ENCODE assay signal across 8 cellular contexts in the genomic region with DNA sequence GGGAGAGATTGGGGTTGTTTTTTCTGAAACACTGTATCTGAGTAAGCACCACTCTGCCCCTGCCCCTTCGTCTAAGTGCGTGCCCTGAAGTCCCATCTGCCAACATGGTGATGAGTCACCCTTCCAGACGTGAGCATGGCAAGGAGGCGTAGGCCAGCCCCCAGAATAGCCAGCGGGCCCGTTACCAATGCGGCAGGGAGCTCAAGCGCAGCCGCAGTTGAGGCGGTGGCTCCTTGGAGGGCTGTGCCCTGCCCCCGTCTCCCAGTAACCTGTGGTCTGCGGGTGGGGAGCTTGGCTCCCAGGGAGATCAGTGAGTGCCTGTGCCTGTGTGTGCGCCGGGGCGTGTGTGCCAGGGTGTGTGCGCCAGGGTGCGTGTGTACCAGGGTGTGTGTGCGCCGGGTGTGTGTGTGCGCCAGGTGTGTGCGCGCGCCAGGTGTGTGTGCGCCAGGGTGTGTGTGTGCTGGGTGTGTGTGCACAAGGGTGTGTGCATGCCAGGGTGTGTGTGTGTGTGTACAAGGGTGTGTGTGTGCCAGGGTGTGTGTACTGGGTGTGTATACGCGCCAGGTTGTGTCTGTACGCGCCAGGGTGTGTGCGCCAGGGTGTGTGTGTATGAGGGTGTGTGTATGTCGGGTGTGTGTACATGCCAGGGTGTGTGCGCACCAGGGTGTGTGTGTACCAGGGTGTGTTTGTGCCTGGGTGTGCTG.
A peak's percentile ranks its signal among the peaks of the same experiment; 100 is the strongest.
DNase-seq lines count a peak whose midpoint lies in the region; ATAC-seq and TF ChIP-seq lines count a peak whose summit lies in the region.

No MANE protein-coding gene starts in this region.

- no peaks in the 10 kb centered on the region for H3F3A ChIP-seq in MM.1S (ENCODE audit: insufficient read depth, low read length)

- no TSS peak for BruUV-seq in MCF 10A (replicated peaks; lab: Mats Ljungman, UMichigan)

- H3K9me3 Mint-ChIP-seq in MCF 10A (ENCODE audit: unreplicated experiment), result no peaks in the 10 kb centered on the region
- H3K9me3 Mint-ChIP-seq in activated CD8-positive, alpha-beta T cell treated with anti-CD3 and anti-CD28 coated beads for 36 hours, result no peaks in the 10 kb centered on the region

- H3K4me2 ChIP-seq in MM.1S (ENCODE audit: low read depth, low read length), result no peak overlapping the region

- no peak overlapping the region for H2AFZ ChIP-seq in MM.1S (ENCODE audit: low read length)

- no peak overlapping the region for H3K9ac ChIP-seq in MM.1S (ENCODE audit: low read length)

- H4K20me1 ChIP-seq in MM.1S (ENCODE audit: insufficient read depth, low read length), result no peaks in the 10 kb centered on the region

- intact Hi-C loops in MCF 10A (cut with micrococcal nuclease), result loop anchor here (5.0 to 10.0 kb wide), 2 partner anchors 36 to 468 kb away; no protein-coding TSS in a partner anchor
- intact Hi-C loops in breast epithelium (cut with DNase I; ENCODE audit: low total_unique reads), result no loop called here
- intact Hi-C loops in activated CD8-positive, alpha-beta T cell treated with anti-CD3 and anti-CD28 coated beads for 36 hours (cut with micrococcal nuclease), result loop anchor here (5.0 to 10.0 kb wide), 3 partner anchors 36 to 108 kb away; no protein-coding TSS in a partner anchor
- intact Hi-C loops in stomach (cut with DNase I; ENCODE audit: low total_unique reads), result no loop called here

- WGBS in stomach, 5 donors, result 82 to 91% (median 87%) methylated on average over 27 to 31 of the region's 31 CpGs

- no peaks in the 10 kb centered on the region for H3K4me1 ChIP-seq in breast epithelium
- H3K4me1 ChIP-seq in stomach, result peaks cover 0 to 25% (median 3%) of the 10 kb centered on the region in 4 donors
- H3K4me1 ChIP-seq in MM.1S (ENCODE audit: low read length), result no peaks in the 10 kb centered on the region

- no peaks in the 10 kb centered on the region for H3K9me2 ChIP-seq in MM.1S (replicated peaks; ENCODE audit: insufficient read depth, low read length)

- TF ChIP-seq POLR2A in breast epithelium (IDR thresholded peaks at IDR 0.05) (no peak), stomach (IDR thresholded peaks at IDR 0.05) (no peak)

- H3K27me3 ChIP-seq in breast epithelium, result no peaks in the 10 kb centered on the region
- H3K27me3 ChIP-seq in stomach, result no peaks in the 10 kb centered on the region
- H3K27me3 ChIP-seq in MM.1S (replicated peaks; ENCODE audit: insufficient read depth, low read length), result no peaks in the 10 kb centered on the region

- no peaks in the 10 kb centered on the region for H3K9me3 ChIP-seq in breast epithelium
- H3K9me3 ChIP-seq in stomach, result no peaks in the 10 kb centered on the region
- H3K9me3 ChIP-seq in MM.1S (replicated peaks; ENCODE audit: insufficient read depth, low read length), result no peaks in the 10 kb centered on the region

- peak overlapping the region; percentile 92 for H3K27ac Mint-ChIP-seq in MCF 10A (ENCODE audit: low read depth, unreplicated experiment)
- H3K27ac Mint-ChIP-seq in activated CD8-positive, alpha-beta T cell treated with anti-CD3 and anti-CD28 coated beads for 36 hours, result peak overlapping the region; percentile 92

- H3K79me2 ChIP-seq in MM.1S (ENCODE audit: low read length), result no peaks in the 10 kb centered on the region

- TF ChIP-seq EP300 in stomach (IDR thresholded peaks at IDR 0.05), result no peak

- H3K4me3 Mint-ChIP-seq in MCF 10A (ENCODE audit: unreplicated experiment), result peak overlapping the region; percentile 62
- peak overlapping the region; percentile 69 for H3K4me3 Mint-ChIP-seq in activated CD8-positive, alpha-beta T cell treated with anti-CD3 and anti-CD28 coated beads for 36 hours

- ATAC-seq in activated CD8-positive, alpha-beta T cell treated with anti-CD3 and anti-CD28 coated beads for 36 hours, result peak; percentile 11
- no peak for ATAC-seq in GM19467 (IDR thresholded peaks at IDR 0.05; ENCODE audit: unreplicated experiment)
- ATAC-seq in GM21786 (IDR thresholded peaks at IDR 0.05; ENCODE audit: unreplicated experiment), result no peak

- H3K27me3 Mint-ChIP-seq in MCF 10A (ENCODE audit: insufficient read depth, unreplicated experiment), result no peaks in the 10 kb centered on the region
- no peaks in the 10 kb centered on the region for H3K27me3 Mint-ChIP-seq in activated CD8-positive, alpha-beta T cell treated with anti-CD3 and anti-CD28 coated beads for 36 hours

- peaks cover 33% of the 10 kb centered on the region for H3K4me1 Mint-ChIP-seq in MCF 10A (ENCODE audit: insufficient read depth, unreplicated experiment)
- peaks cover 75% of the 10 kb centered on the region for H3K4me1 Mint-ChIP-seq in activated CD8-positive, alpha-beta T cell treated with anti-CD3 and anti-CD28 coated beads for 36 hours (ENCODE audit: low read depth)

- H3K27ac ChIP-seq in breast epithelium, result no peak overlapping the region
- H3K27ac ChIP-seq in stomach, result peak overlapping the region in 3 of 5 donors; percentile 65 to 79 (median 79)
- no peak overlapping the region for H3K27ac ChIP-seq in MM.1S (ENCODE audit: low read length)

- POLR2A ChIA-PET in MCF 10A (lab: Yijun Ruan, JAX), result interaction anchor here (0.7 to 2.8 kb wide), 15 partner anchors 7 to 479 kb away, joined by 3 to 60 read pairs (median 6); no protein-coding TSS in a partner anchor
- POLR2A ChIA-PET in activated CD8-positive, alpha-beta T cell treated with anti-CD3 and anti-CD28 coated beads for 36 hours (lab: Charles Lee), result interaction anchor here (0.5 to 3.8 kb wide), 12 partner anchors 8 to 438 kb away, joined by 3 to 39 read pairs (median 4); no protein-coding TSS in a partner anchor

- H3K36me3 ChIP-seq in breast epithelium, result no peaks in the 10 kb centered on the region
- peaks cover 5 to 90% (median 72%) of the 10 kb centered on the region in 4 donors for H3K36me3 ChIP-seq in stomach
- H3K36me3 ChIP-seq in MM.1S (replicated peaks; ENCODE audit: insufficient read depth, low read length), result no peaks in the 10 kb centered on the region

- H3K4me3 ChIP-seq in breast epithelium, result no peak overlapping the region
- no peak overlapping the region for H3K4me3 ChIP-seq in fibroblast of mammary gland (ENCODE audit: control insufficient read depth, low read depth, low read length)
- no peak overlapping the region for H3K4me3 ChIP-seq in stomach
- H3K4me3 ChIP-seq in MM.1S (ENCODE audit: low read length), result no peak overlapping the region

- TF ChIP-seq CTCF in MCF 10A (IDR thresholded peaks at IDR 0.05; ENCODE audit: unreplicated experiment), result no peak
- TF ChIP-seq CTCF in breast epithelium (IDR thresholded peaks at IDR 0.05), result no peak
- no peak for TF ChIP-seq CTCF in activated CD8-positive, alpha-beta T cell treated with anti-CD3 and anti-CD28 coated beads for 36 hours (IDR thresholded peaks at IDR 0.05)
- no peak for TF ChIP-seq CTCF in fibroblast of mammary gland (conservative IDR thresholded peaks at IDR 0.05; ENCODE audit: control insufficient read depth, insufficient read depth, low read depth, low read length)
- no peak for TF ChIP-seq CTCF in stomach (IDR thresholded peaks at IDR 0.05)
- TF ChIP-seq CTCF in MM.1S (IDR thresholded peaks at IDR 0.05; ENCODE audit: low read length), result no peak

- peaks cover 42% of the 10 kb centered on the region for H3K36me3 Mint-ChIP-seq in MCF 10A (ENCODE audit: insufficient read depth, unreplicated experiment)
- peaks cover 74% of the 10 kb centered on the region for H3K36me3 Mint-ChIP-seq in activated CD8-positive, alpha-beta T cell treated with anti-CD3 and anti-CD28 coated beads for 36 hours (ENCODE audit: low read depth)

- CTCF ChIA-PET in MCF 10A (lab: Yijun Ruan, JAX), result interaction anchor here (0.5 to 1.1 kb wide), 4 partner anchors 13 to 438 kb away, joined by 3 to 4 read pairs (median 4); no protein-coding TSS in a partner anchor
- CTCF ChIA-PET in activated CD8-positive, alpha-beta T cell treated with anti-CD3 and anti-CD28 coated beads for 36 hours (lab: Charles Lee), result interaction anchor here (1.0 to 2.1 kb wide), 3 partner anchors 16 to 27 kb away, joined by 4 to 9 read pairs (median 5); no protein-coding TSS in a partner anchor

- peak; percentile 98 for DNase-seq in MCF 10A (ENCODE audit: unreplicated experiment)
- no peak for DNase-seq in breast epithelium (ENCODE audit: low spot score in 2 of 2)
- DNase-seq in activated CD8-positive, alpha-beta T cell treated with anti-CD3 and anti-CD28 coated beads for 36 hours, result peak; percentile 73
- DNase-seq in fibroblast of mammary gland (ENCODE audit: low read depth), result peak; percentile 88
- DNase-seq in stomach, result no peak
- DNase-seq in MM.1S, result no peak

Comparison
In these comparisons a context has a peak if more than half of its experiments do, and no peak if none do; other contexts are left out.
1. DNase-seq: peak in MCF 10A (single experiment), activated CD8-positive, alpha-beta T cell treated with anti-CD3 and anti-CD28 coated beads for 36 hours (single experiment) and fibroblast of mammary gland (single experiment); none in breast epithelium (0 of 2), stomach (single experiment) and MM.1S (single experiment).
2. intact Hi-C loops: an anchor here in MCF 10A (5.0 to 10.0 kb wide) and activated CD8-positive, alpha-beta T cell treated with anti-CD3 and anti-CD28 coated beads for 36 hours (5.0 to 10.0 kb wide); none called in breast epithelium and stomach.
3. H3K27ac ChIP-seq: peak in stomach (3 of 5); none in breast epithelium (0 of 2) and MM.1S (single experiment).